14 cellular contexts compared by ENCODE assay signal in genomic region chr19:53553159-53553558, GRCh38. TPM values are rescaled to one million over a fixed set of nuclear protein-coding genes. Genes with fewer than 3 reads are reported as not detected.
DNase-seq lines count a peak whose midpoint lies in the region; ATAC-seq and TF ChIP-seq lines count a peak whose summit lies in the region.
"Had no signal": no experiment of that assay in that cellular context is flagged by ENCODE, and none has a peak within 500 bp of the region (broad histone marks: within the 10 kb centered on the region; RNA-seq: fewer than 3 reads in every experiment).

No MANE protein-coding gene starts in this region.

- H3K27ac ChIP-seq in ACC112 (ENCODE audit: low read depth, low read length) (peak overlapping the region; percentile 67; the same call in 1 of the 2 replicates), DND-41 (ENCODE audit: low read length) (peak overlapping the region; percentile 77; the same call in 1 of the 2 replicates)

- peak overlapping the region; percentile 98 for H3K4me3 Mint-ChIP-seq in activated T-helper 17 cell treated with anti-CD3 and anti-CD28 coated beads, Interleukin-2, amount 50 U/mL, for 72 hours
- peak overlapping the region; percentile 93 to 95 (median 94) for H3K4me3 Mint-ChIP-seq in immature natural killer cell

- no peak for TF ChIP-seq CTCF in DND-41 (IDR thresholded peaks at IDR 0.05; ENCODE audit: borderline replicate concordance, extremely low read depth, low read length, poor library complexity, severe bottlenecking)

- DNase-seq in DND-41 (no peak), immature natural killer cell (no peak), AG20443 (ENCODE audit: low spot score) (no peak), medulla oblongata (ENCODE audit: extremely low spot score) (no peak), NCI-H1105 treated with DMSO at 0.1 percent for 48 hours (lab: John Stamatoyannopoulos, UW) (no peak), GM03348 (ENCODE audit: low spot score) (no peak)
- DNase-seq: activated CD8-positive, alpha-beta memory T cell treated with anti-CD3 and anti-CD28 coated beads, Interleukin-2, amount 50 U/mL, for 48 hours; foreskin fibroblast; kidney glomerular epithelial cell; NCI-H2029; stimulated activated CD4-positive, alpha-beta T cell treated with anti-CD3 and anti-CD28 coated beads, Interleukin-12 subunit alpha, Interleukin-12 subunit beta, amount 100 ng/mL, for 4 hours had no signal

- H3K36me3 Mint-ChIP-seq in activated T-helper 17 cell treated with anti-CD3 and anti-CD28 coated beads, Interleukin-2, amount 50 U/mL, for 72 hours (ENCODE audit: low read depth): peaks cover 61% of the 10 kb centered on the region
- peaks cover 4 to 17% (median 11%) of the 10 kb centered on the region in 3 donors for H3K36me3 Mint-ChIP-seq in immature natural killer cell

- H3K4me1 ChIP-seq in ACC112 (ENCODE audit: control insufficient read depth, insufficient read depth, low read length, unreplicated experiment) (peaks cover 6% of the 10 kb centered on the region), DND-41 (ENCODE audit: insufficient read depth, low read length) (peaks cover 24% of the 10 kb centered on the region)

- H4K20me1 ChIP-seq in DND-41 (ENCODE audit: insufficient read depth, low read length): no peaks in the 10 kb centered on the region

- H3K36me3 ChIP-seq in ACC112 (ENCODE audit: insufficient read depth, low read length) (no peaks in the 10 kb centered on the region), DND-41 (ENCODE audit: insufficient read depth, low read length) (peaks cover 17% of the 10 kb centered on the region)

- H3K9me3 ChIP-seq in DND-41 (ENCODE audit: insufficient read depth, low read length, severe bottlenecking): no peaks in the 10 kb centered on the region

- ATAC-seq in DND-41 (ENCODE audit: insufficient read depth, low read depth): no peak
- peak; percentile 48 for ATAC-seq in activated T-helper 17 cell treated with anti-CD3 and anti-CD28 coated beads, Interleukin-2, amount 50 U/mL, for 72 hours (replicated peaks)
- ATAC-seq: K562 had no signal

- H3K9ac ChIP-seq in DND-41 (ENCODE audit: low read depth, low read length): peak overlapping the region; percentile 62

- H3K27ac Mint-ChIP-seq in activated T-helper 17 cell treated with anti-CD3 and anti-CD28 coated beads, Interleukin-2, amount 50 U/mL, for 72 hours: peak overlapping the region; percentile 99
- H3K27ac Mint-ChIP-seq in immature natural killer cell: peak overlapping the region; percentile 74 to 100 (median 98)

- no peak overlapping the region for H2AFZ ChIP-seq in ACC112 (ENCODE audit: low read length, unreplicated experiment)
- H2AFZ ChIP-seq in DND-41 (ENCODE audit: low read depth, low read length): peak overlapping the region; percentile 82; the same call in 1 of the 2 replicates

- H3K27me3 ChIP-seq in ACC112 (ENCODE audit: insufficient read depth, low read length) (no peaks in the 10 kb centered on the region), DND-41 (ENCODE audit: insufficient read depth, low read length, poor library complexity) (no peaks in the 10 kb centered on the region)

- no peaks in the 10 kb centered on the region for H3K9me3 Mint-ChIP-seq in activated T-helper 17 cell treated with anti-CD3 and anti-CD28 coated beads, Interleukin-2, amount 50 U/mL, for 72 hours
- H3K9me3 Mint-ChIP-seq in immature natural killer cell: peaks cover 0 to 2% (median 0%) of the 10 kb centered on the region in 6 donors

- peaks cover 5% of the 10 kb centered on the region for H3K79me2 ChIP-seq in ACC112 (ENCODE audit: control insufficient read depth, insufficient read depth, low read length, unreplicated experiment)
- peaks cover 23% of the 10 kb centered on the region for H3K79me2 ChIP-seq in DND-41 (ENCODE audit: insufficient read depth, low read length)

- H3K4me3 ChIP-seq in ACC112 (ENCODE audit: low read depth, low read length) (peak overlapping the region; percentile 88; the same call in 1 of the 2 replicates), DND-41 (ENCODE audit: low read depth in 1 of 2, low read length in 2 of 2) (peak overlapping the region in 1 of 2 experiments; percentile 81; a peak in 2 of 4 replicates)
- H3K4me3 ChIP-seq: K562 had no signal

- no peaks in the 10 kb centered on the region for H3K27me3 Mint-ChIP-seq in activated T-helper 17 cell treated with anti-CD3 and anti-CD28 coated beads, Interleukin-2, amount 50 U/mL, for 72 hours
- peaks cover 18 to 35% (median 29%) of the 10 kb centered on the region in 3 donors for H3K27me3 Mint-ChIP-seq in immature natural killer cell (ENCODE audit: low read depth in 3 of 3)

- peaks cover 5% of the 10 kb centered on the region for H3K4me1 Mint-ChIP-seq in activated T-helper 17 cell treated with anti-CD3 and anti-CD28 coated beads, Interleukin-2, amount 50 U/mL, for 72 hours
- peaks cover 14 to 19% of the 10 kb centered on the region in 2 donors for H3K4me1 Mint-ChIP-seq in immature natural killer cell

- peak overlapping the region; percentile 76 for H3K4me2 ChIP-seq in DND-41 (ENCODE audit: insufficient read depth, low read length)

RNA-seq across cellular contexts. Expression of gene ZNF331, which starts 15.2 kb away (rescaled TPM):
- total RNA-seq in activated T-helper 17 cell treated with anti-CD3 and anti-CD28 coated beads, Interleukin-2, amount 50 U/mL, for 72 hours: 10 to 100 TPM; 24.9 to 65.2 TPM
- 10 to 100 TPM; 11.8 to 35.8 (median 21.8) TPM for polyA plus RNA-seq in immature natural killer cell
